In the genomic region with DNA sequence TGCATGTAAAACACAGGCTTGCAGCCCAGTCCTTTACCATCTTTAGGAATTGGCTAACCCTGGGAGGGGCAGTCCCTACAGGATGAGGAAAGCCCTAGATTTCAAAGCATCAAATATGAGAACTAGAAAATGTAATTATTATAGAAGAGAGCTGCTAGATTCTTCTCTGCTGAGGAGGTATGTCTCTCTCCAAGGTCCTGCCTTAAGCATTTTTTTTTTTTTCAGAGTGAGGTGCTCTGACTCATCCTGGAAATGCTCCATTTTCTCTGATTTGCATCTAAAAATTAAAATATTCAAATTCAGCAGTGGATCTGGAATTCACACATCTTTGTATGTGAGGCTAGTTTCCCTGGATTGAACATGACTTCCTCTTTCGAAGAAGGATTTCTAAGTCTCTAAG, we compare ENCODE assay signal across 21 cellular contexts.
"Had no signal": no experiment of that assay in that cellular context is flagged by ENCODE, and none has a peak within 500 bp of the region (broad histone marks: within the 10 kb centered on the region; RNA-seq: fewer than 3 reads in every experiment).

No MANE protein-coding gene starts in this region.

- H3K27me3 ChIP-seq: breast epithelium had no signal

- H3K9me3 ChIP-seq: breast epithelium had no signal

- DNase-seq: activated CD4-positive, alpha-beta memory T cell treated with anti-CD3 and anti-CD28 coated beads, Interleukin-2, amount 10 ng/mL, durations not matched to agents 7 days and 5 days; activated CD4-positive, alpha-beta T cell treated with anti-CD3 and anti-CD28 coated beads, Interleukin-2, amount 50 U/mL, for 1 hour; activated CD4-positive, CD25-positive, alpha-beta regulatory T cell; activated gamma-delta T cell treated with Interleukin-2 at 50 U/mL for 16 hours; activated naive CD4-positive, alpha-beta T cell treated with anti-CD3 and anti-CD28 coated beads, Interleukin-2, amount 10 ng/mL, durations not matched to agents 7 days and 5 days; activated naive CD8-positive, alpha-beta T cell treated with anti-CD3 and anti-CD28 coated beads for 36 hours; activated T-cell treated with anti-CD3 and anti-CD28 coated beads for 4 hours; activated T-cell treated with anti-CD3 and anti-CD28 coated beads, Interleukin-2, amount 50 U/mL, for 72 hours; anterior cingulate cortex; caudate nucleus; NCI-H1092; NCI-H1417; NCI-H1930; NCI-H2171; NCI-H226; PC-9; SIG-M5; T-helper 17 cell; T-helper 9 cell had no signal

- H3K27ac ChIP-seq: breast epithelium, PC-9, VCaP had no signal

- H3K4me3 ChIP-seq: breast epithelium, PC-9 had no signal

- H3K4me2 ChIP-seq: PC-9 had no signal

- H3K36me3 ChIP-seq: breast epithelium had no signal

- H3K4me1 ChIP-seq: breast epithelium had no signal

- ATAC-seq: activated T-cell treated with anti-CD3 and anti-CD28 coated beads, Interleukin-2, amount 50 U/mL, for 72 hours; T-helper 17 cell had no signal

- H2AFZ ChIP-seq: PC-9 had no signal
